In the genomic region with DNA sequence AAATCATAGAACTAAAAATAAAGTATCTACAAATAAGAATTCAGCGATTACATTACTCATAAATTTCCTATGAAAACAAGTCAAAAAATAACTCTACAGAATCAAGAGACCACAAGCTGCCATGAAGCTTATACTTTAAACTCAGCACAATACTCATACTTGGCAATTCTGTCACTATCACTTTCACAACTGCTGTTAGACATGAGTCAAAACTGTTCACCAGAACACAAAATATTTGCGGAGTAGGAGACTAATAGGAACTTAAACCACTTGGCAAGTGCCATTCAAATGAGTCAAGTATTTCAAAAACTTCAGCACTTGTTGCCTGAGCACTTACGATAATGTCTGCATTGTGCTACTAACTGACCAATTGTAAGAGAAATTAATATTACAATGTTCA, we compare ENCODE assay signal across 15 cellular contexts.
DNase-seq lines count a peak whose midpoint lies in the region; ATAC-seq and TF ChIP-seq lines count a peak whose summit lies in the region.
"Had no signal": no experiment of that assay in that cellular context is flagged by ENCODE, and none has a peak within 500 bp of the region (broad histone marks: within the 10 kb centered on the region; RNA-seq: fewer than 3 reads in every experiment).

No MANE protein-coding gene starts in this region.

- dilution Hi-C loops in IMR-90 (cut with HindIII; ENCODE audit: low sequenced_read_pairs, unreplicated experiment) = no loop called here

- H3K18ac ChIP-seq in IMR-90 (ENCODE audit: low read depth, low read length) = no peak overlapping the region

- peak; percentile 60 for ATAC-seq in GM18909 (IDR thresholded peaks at IDR 0.05; ENCODE audit: poor library complexity, unreplicated experiment)
- peak; percentile 68 for ATAC-seq in IMR-90 (ENCODE audit: low read depth)
- no peak for ATAC-seq in GM18505 (IDR thresholded peaks at IDR 0.05; ENCODE audit: unreplicated experiment)

- TF ChIP-seq RAD21 in IMR-90 (IDR thresholded peaks at IDR 0.05; ENCODE audit: low read length) = no peak; the same call in 1 of the 2 replicates

- no peak overlapping the region for H2BK15ac ChIP-seq in IMR-90 (ENCODE audit: low read depth, low read length)

- H2BK20ac ChIP-seq in IMR-90 (ENCODE audit: low read depth, low read length) = no peak overlapping the region

- TF ChIP-seq CTCF in IMR-90 (conservative IDR thresholded peaks at IDR 0.05; ENCODE audit: low read depth, low read length) (no peak), epithelial cell of esophagus (IDR thresholded peaks at IDR 0.05; ENCODE audit: insufficient read depth, low read depth, low read length, missing control alignments) (no peak)

- H3K4me3 ChIP-seq in IMR-90 (ENCODE audit: insufficient read depth, low read depth, low read length) (no peak overlapping the region), epithelial cell of esophagus (ENCODE audit: low read length) (no peak overlapping the region)
- H3K4me3 ChIP-seq: left ventricle myocardium inferior, prostate gland had no signal

- no peak overlapping the region for H4K8ac ChIP-seq in IMR-90 (ENCODE audit: low read depth in 2 of 2, low read length in 2 of 2)

- in situ Hi-C loops in IMR-90 (cut with MboI; ENCODE audit: low sequenced_read_pairs) = no loop called here

- H3K9me1 ChIP-seq in IMR-90 (ENCODE audit: insufficient read depth, low read length) = 0 out of 2 replicates have a peak, but pooled peaks cover 3% of the 10 kb centered on the region

- no peaks in the 10 kb centered on the region for H3K27me3 ChIP-seq in IMR-90 (ENCODE audit: control insufficient read depth, insufficient read depth, low read length)

- H2BK5ac ChIP-seq in IMR-90 (ENCODE audit: low read depth, low read length, poor library complexity, severe bottlenecking) = no peak overlapping the region

- no peak overlapping the region for H3K9ac ChIP-seq in IMR-90 (ENCODE audit: low read depth, low read length)

- H2AFZ ChIP-seq in IMR-90 (replicated peaks; ENCODE audit: low read length, poor library complexity) = no peak overlapping the region

- DNase-seq in IMR-90 = peak; percentile 94
- DNase-seq in epithelial cell of esophagus (ENCODE audit: low read depth) = peak; percentile 91
- DNase-seq in stromal cell of bone marrow (ENCODE audit: low read depth) = peak; percentile 97
- no peak for DNase-seq in D341Med (ENCODE audit: low spot score)
- no peak for DNase-seq in GM19240 (ENCODE audit: insufficient read length, low spot score)
- DNase-seq in iPS-NIHi11 (ENCODE audit: low spot score) = no peak
- DNase-seq: activated CD4-positive, alpha-beta T cell treated with anti-CD3 and anti-CD28 coated beads for 48 hours; activated naive CD4-positive, alpha-beta T cell treated with anti-CD3 and anti-CD28 coated beads, Interleukin-2, amount 10 ng/mL, durations not matched to agents 7 days and 5 days; endodermal cell; left ventricle myocardium inferior; NCI-H2081; SHP77 had no signal

- CTCF ChIA-PET in IMR-90 (lab: Yijun Ruan, JAX) = interaction anchor here (1.1 kb wide), 1 partner anchor 23 kb away, joined by 3 read pairs; no protein-coding TSS in a partner anchor

- peak overlapping the region; percentile 49; the same call in 1 of the 2 replicates for H3K4me2 ChIP-seq in IMR-90 (ENCODE audit: low read depth, low read length)

- H3K79me1 ChIP-seq in IMR-90 (ENCODE audit: low read depth in 1 of 2, low read length in 2 of 2) = no peaks in the 10 kb centered on the region

- no peak overlapping the region for H2BK120ac ChIP-seq in IMR-90 (ENCODE audit: low read depth, low read length)

- no peaks in the 10 kb centered on the region for H3K36me3 ChIP-seq in IMR-90 (ENCODE audit: control insufficient read depth, insufficient read depth, low read length)
- H3K36me3 ChIP-seq: left ventricle myocardium inferior, prostate gland had no signal

- no peaks in the 10 kb centered on the region for H4K20me1 ChIP-seq in IMR-90 (ENCODE audit: insufficient read depth, low read length)

- H2AK9ac ChIP-seq in IMR-90 (replicated peaks; ENCODE audit: low read depth, low read length, poor library complexity) = no peak overlapping the region

- no TSS peak for BruUV-seq in IMR-90 (replicated peaks; lab: Mats Ljungman, UMichigan)

- no peak overlapping the region for H4K91ac ChIP-seq in IMR-90 (ENCODE audit: insufficient read depth, low read depth, low read length)

- no peak overlapping the region for H2AK5ac ChIP-seq in IMR-90 (ENCODE audit: low read depth, low read length)

- H3K14ac ChIP-seq in IMR-90 (replicated peaks; ENCODE audit: low read depth, low read length) = no peak overlapping the region

- no peaks in the 10 kb centered on the region; the same call in 1 of the 2 replicates for H3K9me3 ChIP-seq in IMR-90 (ENCODE audit: control insufficient read depth, insufficient read depth, low read length)
- H3K9me3 ChIP-seq: prostate gland had no signal

- no CpG with 5 or more reads among the region's 3 CpGs for WGBS in IMR-90 (ENCODE audit: extremely low coverage in 2 of 2, insufficient read length in 1 of 2), 2 experiments

- intact Hi-C loops in IMR-90 (cut with micrococcal nuclease) = loop anchor here (10.0 kb wide), 1 partner anchor 1766 kb away; a partner anchor contains a TSS

- H3K56ac ChIP-seq in IMR-90 (ENCODE audit: extremely low read depth, insufficient read depth, low read length) = no peak overlapping the region

- H3K27ac ChIP-seq in IMR-90 (ENCODE audit: insufficient read depth, low read length) = no peak overlapping the region
- H3K27ac ChIP-seq: left ventricle myocardium inferior, prostate gland had no signal

- TF ChIP-seq POLR2A in IMR-90 (IDR thresholded peaks at IDR 0.05; ENCODE audit: low read depth, low read length) (no peak), GM18505 (IDR thresholded peaks at IDR 0.05; ENCODE audit: borderline replicate concordance, extremely low read depth, insufficient read depth, insufficient read length) (no peak)

- no peak overlapping the region for H4K5ac ChIP-seq in IMR-90 (ENCODE audit: low read depth, low read length)

- peaks cover 1% of the 10 kb centered on the region for H3K4me1 ChIP-seq in IMR-90 (ENCODE audit: control insufficient read depth, insufficient read depth, low read length)
- H3K4me1 ChIP-seq: left ventricle myocardium inferior, prostate gland had no signal

- no peak overlapping the region for H3K4ac ChIP-seq in IMR-90 (ENCODE audit: low read depth, low read length)

- POLR2A ChIA-PET in IMR-90 (lab: Charles Lee; ENCODE audit: unreplicated experiment) = no interaction called here

- H3K23ac ChIP-seq in IMR-90 (ENCODE audit: low read depth, low read length) = no peak overlapping the region

TF ChIP-seq in IMR-90, 13 proteins besides CTCF, POLR2A, EP300 and RAD21:
- TF ChIP-seq CEBPB (IDR thresholded peaks at IDR 0.05; ENCODE audit: low read depth, low read length) (peak; percentile 86), BHLHE40 (IDR thresholded peaks at IDR 0.05; ENCODE audit: low read depth, low read length) (no peak), RCOR1 (IDR thresholded peaks at IDR 0.05; ENCODE audit: insufficient replicate concordance, low read length) (peak; percentile 73), MXI1 (IDR thresholded peaks at IDR 0.05; ENCODE audit: borderline replicate concordance, low read depth, low read length) (no peak), MAZ (IDR thresholded peaks at IDR 0.05; ENCODE audit: borderline replicate concordance, low read depth, low read length) (no peak), NFE2L2 (IDR thresholded peaks at IDR 0.05; ENCODE audit: low read depth, low read length) (no peak), RFX5 (IDR thresholded peaks at IDR 0.05; ENCODE audit: low read depth, low read length) (no peak), FOS (IDR thresholded peaks at IDR 0.05; ENCODE audit: low read depth, low read length) (no peak), SMC3 (IDR thresholded peaks at IDR 0.05; ENCODE audit: low read depth, low read length) (no peak), CHD1 (IDR thresholded peaks at IDR 0.05; ENCODE audit: low read depth, low read length) (no peak), MAFK (IDR thresholded peaks at IDR 0.05; ENCODE audit: low read depth, low read length) (peak; percentile 69)
- TF ChIP-seq, protein P1, sequence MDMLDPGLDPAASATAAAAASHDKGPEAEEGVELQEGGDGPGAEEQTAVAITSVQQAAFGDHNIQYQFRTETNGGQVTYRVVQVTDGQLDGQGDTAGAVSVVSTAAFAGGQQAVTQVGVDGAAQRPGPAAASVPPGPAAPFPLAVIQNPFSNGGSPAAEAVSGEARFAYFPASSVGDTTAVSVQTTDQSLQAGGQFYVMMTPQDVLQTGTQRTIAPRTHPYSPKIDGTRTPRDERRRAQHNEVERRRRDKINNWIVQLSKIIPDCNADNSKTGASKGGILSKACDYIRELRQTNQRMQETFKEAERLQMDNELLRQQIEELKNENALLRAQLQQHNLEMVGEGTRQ (IDR thresholded peaks at IDR 0.05; ENCODE audit: low read depth, low read length) = no peak
- TF ChIP-seq, protein P2, sequence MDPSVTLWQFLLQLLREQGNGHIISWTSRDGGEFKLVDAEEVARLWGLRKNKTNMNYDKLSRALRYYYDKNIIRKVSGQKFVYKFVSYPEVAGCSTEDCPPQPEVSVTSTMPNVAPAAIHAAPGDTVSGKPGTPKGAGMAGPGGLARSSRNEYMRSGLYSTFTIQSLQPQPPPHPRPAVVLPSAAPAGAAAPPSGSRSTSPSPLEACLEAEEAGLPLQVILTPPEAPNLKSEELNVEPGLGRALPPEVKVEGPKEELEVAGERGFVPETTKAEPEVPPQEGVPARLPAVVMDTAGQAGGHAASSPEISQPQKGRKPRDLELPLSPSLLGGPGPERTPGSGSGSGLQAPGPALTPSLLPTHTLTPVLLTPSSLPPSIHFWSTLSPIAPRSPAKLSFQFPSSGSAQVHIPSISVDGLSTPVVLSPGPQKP (IDR thresholded peaks at IDR 0.05; ENCODE audit: borderline replicate concordance, low read depth, low read length) = no peak
TF ChIP-seq in IMR-90: peak in this region for 3.

Comparison
In these comparisons a context has a peak if more than half of its experiments do, and no peak if none do; other contexts are left out.
1. DNase-seq: peak in IMR-90 (single experiment), epithelial cell of esophagus (single experiment) and stromal cell of bone marrow (single experiment); none in D341Med (single experiment), GM19240 (single experiment) and iPS-NIHi11 (single experiment).